Comparison of ENCODE assay signal across 8 cellular contexts in the genomic region with DNA sequence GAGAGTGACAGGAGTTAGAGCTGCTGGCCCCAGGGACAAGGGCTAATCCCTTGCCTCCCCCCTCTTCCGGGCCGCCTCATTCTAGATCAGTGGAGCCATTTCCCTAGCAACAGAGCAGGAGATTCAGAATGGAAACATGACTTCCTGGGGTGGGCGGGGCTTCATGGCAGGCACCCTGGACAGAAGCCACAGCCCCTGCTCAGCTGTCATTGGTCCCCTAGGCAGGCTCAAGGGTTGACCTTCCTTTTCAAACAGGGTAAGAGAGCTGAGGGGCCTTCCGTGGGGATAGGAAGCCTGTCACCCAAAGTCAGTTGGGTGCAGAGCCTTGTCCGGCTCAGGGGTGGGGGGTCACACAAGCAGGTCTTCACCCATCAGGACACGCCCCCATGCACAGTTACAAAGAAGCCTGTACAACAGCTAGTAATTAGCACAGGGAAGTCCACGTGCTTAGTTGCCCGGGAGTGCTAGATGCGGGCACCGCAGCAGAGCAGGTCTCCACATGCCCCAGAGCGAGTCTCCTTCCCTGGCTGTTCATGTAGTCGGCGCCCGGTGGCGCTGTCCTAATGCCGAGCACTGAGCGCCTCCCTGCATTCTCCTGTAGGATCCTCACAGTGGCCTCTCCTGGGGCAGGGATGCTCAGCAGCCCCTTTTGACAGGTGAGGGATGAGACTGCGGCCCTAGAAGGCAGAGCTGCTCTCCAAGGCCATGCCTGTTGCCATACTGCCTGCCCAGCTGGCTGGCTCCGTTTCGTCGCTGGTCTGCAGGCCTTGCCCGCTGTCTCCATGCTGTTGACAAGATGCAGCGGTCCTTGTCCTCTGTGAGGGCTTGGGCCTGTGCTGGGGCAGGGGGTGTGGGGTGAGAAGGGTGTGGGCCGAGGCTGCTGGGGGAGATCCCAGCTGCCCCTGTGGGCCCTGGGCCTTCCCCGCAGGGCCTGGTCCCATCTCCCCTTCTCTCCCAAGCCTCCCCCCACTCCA. TPM values are rescaled to one million over a fixed set of nuclear protein-coding genes. Genes with fewer than 3 reads are reported as not detected.
A peak's percentile ranks its signal among the peaks of the same experiment; 100 is the strongest.
DNase-seq lines count a peak whose midpoint lies in the region; ATAC-seq and TF ChIP-seq lines count a peak whose summit lies in the region.

No MANE protein-coding gene starts in this region.

- TF ChIP-seq POLR2A in esophagus muscularis mucosa (IDR thresholded peaks at IDR 0.05; ENCODE audit: low read depth): no peak

- H3K4me3 ChIP-seq in retinal pigment epithelial cell (ENCODE audit: low read length): peak overlapping the region; percentile 23
- H3K4me3 ChIP-seq in esophagus muscularis mucosa: no peak overlapping the region

- peaks cover 0 to 22% (median 21%) of the 10 kb centered on the region in 4 donors for H3K36me3 ChIP-seq in esophagus muscularis mucosa

- 45% methylated on average over 5 of the region's 25 CpGs for WGBS in esophagus muscularis mucosa

- no peaks in the 10 kb centered on the region for H3K9me3 ChIP-seq in esophagus muscularis mucosa

- in situ Hi-C loops in G401 (cut with HindIII; ENCODE audit: low sequenced_read_pairs): no loop called here

- intact Hi-C loops in left ventricle myocardium superior (cut with micrococcal nuclease) (no loop called here), esophagus muscularis mucosa (cut with DNase I) (no loop called here)

- peaks cover 61 to 81% (median 71%) of the 10 kb centered on the region in 4 donors for H3K4me1 ChIP-seq in esophagus muscularis mucosa

- TF ChIP-seq CTCF in retinal pigment epithelial cell (conservative IDR thresholded peaks at IDR 0.05; ENCODE audit: low read depth, low read length) (peak; percentile 71), esophagus muscularis mucosa (IDR thresholded peaks at IDR 0.05) (no peak)

- TF ChIP-seq EP300 in esophagus muscularis mucosa (IDR thresholded peaks at IDR 0.05): no peak

- peak; percentile 47 for ATAC-seq in HG03354 (IDR thresholded peaks at IDR 0.05; ENCODE audit: poor library complexity, severe bottlenecking, unreplicated experiment)
- ATAC-seq in left ventricle myocardium superior: peak; percentile 51

- DNase-seq in DMS 273 treated with DMSO at 0.1 percent for 48 hours (lab: John Stamatoyannopoulos, UW): peak; percentile 55
- DNase-seq in NOMO-1 (lab: John Stamatoyannopoulos, UW; ENCODE audit: unreplicated experiment in 2 of 2): peak; percentile 75 to 76
- peak; percentile 22 for DNase-seq in amniotic stem cell (lab: John Stamatoyannopoulos, UW)
- DNase-seq in left ventricle myocardium superior: peak; percentile 81
- peak; percentile 93 for DNase-seq in retinal pigment epithelial cell (ENCODE audit: low read depth)
- no peak for DNase-seq in G401 (ENCODE audit: low spot score)
- DNase-seq in esophagus muscularis mucosa (ENCODE audit: extremely low spot score): no peak

- H3K27me3 ChIP-seq in esophagus muscularis mucosa: no peaks in the 10 kb centered on the region

- peak overlapping the region in 2 of 4 donors; percentile 31 to 45 for H3K27ac ChIP-seq in esophagus muscularis mucosa (replicated peaks in 1 of 4)

RNA-seq across cellular contexts. Expression of a gene that starts 5.1 kb away (rescaled TPM):
- total RNA-seq in left ventricle myocardium superior (20.8 TPM), esophagus muscularis mucosa (10 to 100 TPM in 1 of 4 donors, 1 to 10 TPM in 3; 6.8 to 10.5 (median 8.2) TPM)
- total RNA-seq in G401 (2014; rRNA removed; shearing (Covaris generic)): 65.2 and 68.3 TPM in 2 replicates

RNA-seq across cellular contexts. Expression of a gene that starts 54.5 kb away (rescaled TPM):
- total RNA-seq in left ventricle myocardium superior: 3.8 TPM
- 42.2 and 48.5 TPM in 2 replicates for total RNA-seq in G401 (2014; rRNA removed; shearing (Covaris generic))
- total RNA-seq in esophagus muscularis mucosa: 10 to 100 TPM in 1 of 4 donors, 1 to 10 TPM in 3; 5.1 to 15.6 (median 8.9) TPM

RNA-seq across cellular contexts. Expression of a gene that starts 57.8 kb away (rescaled TPM):
- total RNA-seq in left ventricle myocardium superior (3.4 TPM), esophagus muscularis mucosa (10 to 100 TPM in 3 of 4 donors, 1 to 10 TPM in 1; 7.9 to 30.4 (median 13.9) TPM)
- total RNA-seq in G401 (2014; rRNA removed; shearing (Covaris generic)): 59.4 and 73.9 TPM in 2 replicates

Comparison
In these comparisons a context has a peak if more than half of its experiments do, and no peak if none do; other contexts are left out.
1. DNase-seq: peak in DMS 273 treated with DMSO at 0.1 percent for 48 hours (single experiment), NOMO-1 (2 of 2), amniotic stem cell (single experiment), left ventricle myocardium superior (single experiment) and retinal pigment epithelial cell (single experiment); none in G401 (single experiment) and esophagus muscularis mucosa (single experiment).